8 cellular contexts compared by ENCODE assay signal in the genomic region with DNA sequence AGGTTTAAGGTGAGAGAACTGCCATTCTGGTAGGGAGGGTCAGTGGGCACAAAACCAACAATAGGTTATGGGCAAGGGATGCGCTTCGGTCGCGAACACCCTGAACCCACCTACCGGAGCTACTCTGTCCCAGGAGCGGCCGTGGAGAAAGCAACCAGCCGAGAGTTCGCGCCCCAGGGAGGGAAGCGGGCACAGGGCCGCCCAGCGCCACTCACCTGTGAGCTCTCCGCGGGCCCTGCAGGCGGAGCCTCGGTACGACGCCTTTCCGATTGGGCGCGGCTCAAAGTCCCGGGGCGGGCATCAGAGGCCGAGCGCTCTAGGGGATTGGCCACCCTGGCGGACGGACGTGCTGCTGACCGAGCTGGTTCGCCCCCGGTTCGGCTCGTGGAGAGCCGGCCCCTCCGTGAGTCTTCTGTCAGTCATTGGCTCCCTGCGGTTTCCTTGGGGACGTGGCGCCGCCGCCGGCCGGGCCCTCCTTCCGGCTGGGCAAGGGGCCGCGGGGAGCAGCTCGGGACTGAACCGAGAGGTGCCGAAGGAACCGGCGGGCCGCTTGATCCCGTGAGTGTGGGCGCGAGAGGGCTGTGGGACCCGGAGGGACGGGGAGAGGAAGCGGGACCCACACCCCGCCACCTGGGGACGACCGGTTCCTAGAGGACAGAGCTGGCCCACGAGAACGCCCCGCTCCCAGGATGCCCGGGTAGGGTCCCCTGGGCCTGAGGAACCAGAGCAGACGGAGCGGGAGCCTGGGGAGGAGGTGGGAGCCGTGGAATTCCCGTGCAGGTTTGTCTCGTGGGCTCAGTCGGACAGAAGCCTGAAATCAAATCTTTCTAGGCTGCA. TPM values are rescaled to one million over a fixed set of nuclear protein-coding genes. Genes with fewer than 3 reads are reported as not detected.
DNase-seq lines count a peak whose midpoint lies in the region; ATAC-seq and TF ChIP-seq lines count a peak whose summit lies in the region.

A gene with protein sequence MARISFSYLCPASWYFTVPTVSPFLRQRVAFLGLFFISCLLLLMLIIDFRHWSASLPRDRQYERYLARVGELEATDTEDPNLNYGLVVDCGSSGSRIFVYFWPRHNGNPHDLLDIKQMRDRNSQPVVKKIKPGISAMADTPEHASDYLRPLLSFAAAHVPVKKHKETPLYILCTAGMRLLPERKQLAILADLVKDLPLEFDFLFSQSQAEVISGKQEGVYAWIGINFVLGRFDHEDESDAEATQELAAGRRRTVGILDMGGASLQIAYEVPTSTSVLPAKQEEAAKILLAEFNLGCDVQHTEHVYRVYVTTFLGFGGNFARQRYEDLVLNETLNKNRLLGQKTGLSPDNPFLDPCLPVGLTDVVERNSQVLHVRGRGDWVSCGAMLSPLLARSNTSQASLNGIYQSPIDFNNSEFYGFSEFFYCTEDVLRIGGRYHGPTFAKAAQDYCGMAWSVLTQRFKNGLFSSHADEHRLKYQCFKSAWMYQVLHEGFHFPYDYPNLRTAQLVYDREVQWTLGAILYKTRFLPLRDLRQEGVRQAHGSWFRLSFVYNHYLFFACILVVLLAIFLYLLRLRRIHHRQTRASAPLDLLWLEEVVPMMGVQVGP (plus strand): TSS at position 479 of the 837 bp plus-strand sequence. CDS start 448 bp downstream, outside the sequence.

- WGBS in gastroesophageal sphincter (ENCODE audit: low coverage in 1 of 2), 2 donors, result no CpG with 5 or more reads among the region's 71 CpGs

- ATAC-seq in gastroesophageal sphincter, result peak; percentile 100

- TF ChIP-seq POLR2A in gastroesophageal sphincter (IDR thresholded peaks at IDR 0.05), result no peak

- POLR2A ChIA-PET in HEK293T (lab: Yijun Ruan, JAX), result interaction anchor here (0.8 to 2.4 kb wide), 14 partner anchors 9 to 229 kb away, joined by 3 to 34 read pairs (median 4); a partner anchor contains a TSS

- intact Hi-C loops in activated naive CD4-positive, alpha-beta T cell treated with anti-CD3 and anti-CD28 coated beads for 36 hours (cut with micrococcal nuclease), result loop anchor here (1.0 kb wide), 4 partner anchors 39 to 570 kb away; a partner anchor contains a TSS

- H3K27ac ChIP-seq in SJSA1 (peak within 1 kb of the TSS; percentile 76), gastroesophageal sphincter (peak within 1 kb of the TSS in 3 of 4 donors; percentile 9 to 74 (median 32)), neutrophil (peak within 1 kb of the TSS; percentile 87), substantia nigra (ENCODE audit: low read depth, low read length, poor library complexity, severe bottlenecking) (peak within 1 kb of the TSS; percentile 27)

- H3K36me3 Mint-ChIP-seq in activated naive CD4-positive, alpha-beta T cell treated with anti-CD3 and anti-CD28 coated beads for 36 hours (ENCODE audit: low read depth), result peaks cover 3% of the 10 kb centered on the region

- H3K9me3 Mint-ChIP-seq in activated naive CD4-positive, alpha-beta T cell treated with anti-CD3 and anti-CD28 coated beads for 36 hours, result no peaks in the 10 kb centered on the region

- peak within 1 kb of the TSS; percentile 83 for H3K27ac Mint-ChIP-seq in activated naive CD4-positive, alpha-beta T cell treated with anti-CD3 and anti-CD28 coated beads for 36 hours

- H3K4me3 ChIP-seq in SJSA1 (peak within 1 kb of the TSS; percentile 86), gastroesophageal sphincter (peak within 1 kb of the TSS; percentile 70 to 76), neutrophil (ENCODE audit: low read depth in 1 of 2, low read length in 1 of 2) (peak within 1 kb of the TSS; percentile 73 to 84)

- H3K4me1 ChIP-seq in SJSA1 (replicated peaks), result peaks cover 25% of the 10 kb centered on the region
- peaks cover 0 to 21% (median 10%) of the 10 kb centered on the region in 3 donors for H3K4me1 ChIP-seq in gastroesophageal sphincter
- H3K4me1 ChIP-seq in neutrophil (ENCODE audit: control insufficient read depth in 1 of 2, insufficient read depth in 1 of 2, low read depth in 1 of 2, low read length in 1 of 2), result peaks cover 58 to 83% of the 10 kb centered on the region in 2 experiments

- peak within 1 kb of the TSS; percentile 95 for H3K4me3 Mint-ChIP-seq in activated naive CD4-positive, alpha-beta T cell treated with anti-CD3 and anti-CD28 coated beads for 36 hours

- DNase-seq in GM04503 (ENCODE audit: low read depth), result peak; percentile 69
- DNase-seq in HEK293T (ENCODE audit: extremely low spot score), result peak; percentile 100
- DNase-seq in MV-4-11 (lab: John Stamatoyannopoulos, UW), result peak; percentile 86
- peak; percentile 85 to 96 for DNase-seq in SJSA1 (ENCODE audit: low read depth in 1 of 2, low spot score in 2 of 2)
- peak; percentile 94 for DNase-seq in activated naive CD4-positive, alpha-beta T cell treated with anti-CD3 and anti-CD28 coated beads for 36 hours
- peak; percentile 24 to 95 (median 83) for DNase-seq in substantia nigra (lab: John Stamatoyannopoulos, UW)

- H3K4me1 Mint-ChIP-seq in activated naive CD4-positive, alpha-beta T cell treated with anti-CD3 and anti-CD28 coated beads for 36 hours (ENCODE audit: low read depth), result peaks cover 21% of the 10 kb centered on the region

- H3K36me3 ChIP-seq in SJSA1 (peaks cover 14% of the 10 kb centered on the region), gastroesophageal sphincter (peaks cover 0 to 5% of the 10 kb centered on the region in 2 donors), neutrophil (no peaks in the 10 kb centered on the region)

- H3K9me3 ChIP-seq in SJSA1 (replicated peaks) (no peaks in the 10 kb centered on the region; the same call in 1 of the 2 replicates), gastroesophageal sphincter (no peaks in the 10 kb centered on the region), neutrophil (no peaks in the 10 kb centered on the region)

- TF ChIP-seq CTCF in gastroesophageal sphincter (IDR thresholded peaks at IDR 0.05) (peak in 3 of 4 experiments; percentile 53 to 72 (median 65)), neutrophil (IDR thresholded peaks at IDR 0.05) (peak; percentile 70)

- peaks cover 13% of the 10 kb centered on the region for H3K27me3 Mint-ChIP-seq in activated naive CD4-positive, alpha-beta T cell treated with anti-CD3 and anti-CD28 coated beads for 36 hours (ENCODE audit: low read depth)

- TF ChIP-seq EP300 in gastroesophageal sphincter (IDR thresholded peaks at IDR 0.05), result no peak

- CTCF ChIA-PET in HEK293T (lab: Yijun Ruan, JAX), result interaction anchor here (0.9 kb wide), 1 partner anchor 14 kb away, joined by 3 read pairs; no protein-coding TSS in a partner anchor
- CTCF ChIA-PET in activated naive CD4-positive, alpha-beta T cell treated with anti-CD3 and anti-CD28 coated beads for 36 hours (lab: Charles Lee), result interaction anchor here (0.9 to 2.4 kb wide), 6 partner anchors 12 to 102 kb away, joined by 3 to 9 read pairs (median 4); no protein-coding TSS in a partner anchor

- H3K27me3 ChIP-seq in SJSA1 (replicated peaks) (no peaks in the 10 kb centered on the region), gastroesophageal sphincter (no peaks in the 10 kb centered on the region), neutrophil (no peaks in the 10 kb centered on the region)

TF ChIP-seq in HEK293T, 16 proteins besides CTCF, POLR2A, EP300 and RAD21:
- TF ChIP-seq SP1 (IDR thresholded peaks at IDR 0.05), result no peak
- TF ChIP-seq LEF1 (IDR thresholded peaks at IDR 0.05; ENCODE audit: borderline replicate concordance), result no peak
- TF ChIP-seq L3MBTL2 (conservative IDR thresholded peaks at IDR 0.05), result peak; percentile 68
- TF ChIP-seq, protein P1, sequence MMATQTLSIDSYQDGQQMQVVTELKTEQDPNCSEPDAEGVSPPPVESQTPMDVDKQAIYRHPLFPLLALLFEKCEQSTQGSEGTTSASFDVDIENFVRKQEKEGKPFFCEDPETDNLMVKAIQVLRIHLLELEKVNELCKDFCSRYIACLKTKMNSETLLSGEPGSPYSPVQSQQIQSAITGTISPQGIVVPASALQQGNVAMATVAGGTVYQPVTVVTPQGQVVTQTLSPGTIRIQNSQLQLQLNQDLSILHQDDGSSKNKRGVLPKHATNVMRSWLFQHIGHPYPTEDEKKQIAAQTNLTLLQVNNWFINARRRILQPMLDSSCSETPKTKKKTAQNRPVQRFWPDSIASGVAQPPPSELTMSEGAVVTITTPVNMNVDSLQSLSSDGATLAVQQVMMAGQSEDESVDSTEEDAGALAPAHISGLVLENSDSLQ (IDR thresholded peaks at IDR 0.05), result peak; percentile 98
- TF ChIP-seq FOXK2 (IDR thresholded peaks at IDR 0.05), result no peak
- no peak for TF ChIP-seq ELF4 (IDR thresholded peaks at IDR 0.05)
TF ChIP-seq in HEK293T: peak in this region for 2.

RNA-seq across cellular contexts. Expression of the gene that starts here (rescaled TPM):
- 16.3 and 18.4 TPM in 2 replicates for total RNA-seq in SJSA1 (2014; rRNA removed; shearing (Covaris generic))
- total RNA-seq in activated naive CD4-positive, alpha-beta T cell treated with anti-CD3 and anti-CD28 coated beads for 36 hours, result 1 to 10 TPM; 1.2 to 1.4 TPM
- total RNA-seq in gastroesophageal sphincter, result 1 to 10 TPM; 4.5 to 9.1 (median 5.6) TPM

Comparison
In these comparisons a context has a peak if more than half of its experiments do, and no peak if none do; other contexts are left out.
1. Peak in every context shown above with its lines: DNase-seq, ATAC-seq, H3K4me3 ChIP-seq and H3K27ac ChIP-seq.
2. H3K27ac ChIP-seq: peak in every context shown above with its lines; median percentile 87 in neutrophil; 76 in SJSA1; 32 in gastroesophageal sphincter; 27 in substantia nigra.